ENCODE assay signal across 2 cellular contexts in genomic region chr12:27780612-27781408, GRCh38.
A peak's percentile ranks its signal among the peaks of the same experiment; 100 is the strongest.
TF ChIP-seq lines count a peak whose summit lies in the region.

No MANE protein-coding gene starts in this region.

TF ChIP-seq in SK-N-SH treated with all-trans-retinoic acid at 6 μM for 48 hours, 23 proteins besides CTCF, POLR2A, EP300 and RAD21 (continued from another document):
- TF ChIP-seq, protein P1, sequence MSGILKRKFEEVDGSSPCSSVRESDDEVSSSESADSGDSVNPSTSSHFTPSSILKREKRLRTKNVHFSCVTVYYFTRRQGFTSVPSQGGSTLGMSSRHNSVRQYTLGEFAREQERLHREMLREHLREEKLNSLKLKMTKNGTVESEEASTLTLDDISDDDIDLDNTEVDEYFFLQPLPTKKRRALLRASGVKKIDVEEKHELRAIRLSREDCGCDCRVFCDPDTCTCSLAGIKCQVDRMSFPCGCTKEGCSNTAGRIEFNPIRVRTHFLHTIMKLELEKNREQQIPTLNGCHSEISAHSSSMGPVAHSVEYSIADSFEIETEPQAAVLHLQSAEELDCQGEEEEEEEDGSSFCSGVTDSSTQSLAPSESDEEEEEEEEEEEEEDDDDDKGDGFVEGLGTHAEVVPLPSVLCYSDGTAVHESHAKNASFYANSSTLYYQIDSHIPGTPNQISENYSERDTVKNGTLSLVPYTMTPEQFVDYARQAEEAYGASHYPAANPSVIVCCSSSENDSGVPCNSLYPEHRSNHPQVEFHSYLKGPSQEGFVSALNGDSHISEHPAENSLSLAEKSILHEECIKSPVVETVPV (CRISPR knock-in tag; IDR thresholded peaks at IDR 0.05), result no peak
- TF ChIP-seq PATZ1 (CRISPR knock-in tag; IDR thresholded peaks at IDR 0.05; ENCODE audit: borderline replicate concordance), result no peak
- TF ChIP-seq BACH2 (CRISPR knock-in tag; IDR thresholded peaks at IDR 0.05; ENCODE audit: borderline replicate concordance), result no peak
- no peak for TF ChIP-seq ZC3H10 (CRISPR knock-in tag; IDR thresholded peaks at IDR 0.05)
- TF ChIP-seq ZNF565 (CRISPR knock-in tag; conservative IDR thresholded peaks at IDR 0.05; ENCODE audit: low read depth), result no peak
- no peak for TF ChIP-seq ISL1 (CRISPR knock-in tag; IDR thresholded peaks at IDR 0.05)
- TF ChIP-seq, protein P2, sequence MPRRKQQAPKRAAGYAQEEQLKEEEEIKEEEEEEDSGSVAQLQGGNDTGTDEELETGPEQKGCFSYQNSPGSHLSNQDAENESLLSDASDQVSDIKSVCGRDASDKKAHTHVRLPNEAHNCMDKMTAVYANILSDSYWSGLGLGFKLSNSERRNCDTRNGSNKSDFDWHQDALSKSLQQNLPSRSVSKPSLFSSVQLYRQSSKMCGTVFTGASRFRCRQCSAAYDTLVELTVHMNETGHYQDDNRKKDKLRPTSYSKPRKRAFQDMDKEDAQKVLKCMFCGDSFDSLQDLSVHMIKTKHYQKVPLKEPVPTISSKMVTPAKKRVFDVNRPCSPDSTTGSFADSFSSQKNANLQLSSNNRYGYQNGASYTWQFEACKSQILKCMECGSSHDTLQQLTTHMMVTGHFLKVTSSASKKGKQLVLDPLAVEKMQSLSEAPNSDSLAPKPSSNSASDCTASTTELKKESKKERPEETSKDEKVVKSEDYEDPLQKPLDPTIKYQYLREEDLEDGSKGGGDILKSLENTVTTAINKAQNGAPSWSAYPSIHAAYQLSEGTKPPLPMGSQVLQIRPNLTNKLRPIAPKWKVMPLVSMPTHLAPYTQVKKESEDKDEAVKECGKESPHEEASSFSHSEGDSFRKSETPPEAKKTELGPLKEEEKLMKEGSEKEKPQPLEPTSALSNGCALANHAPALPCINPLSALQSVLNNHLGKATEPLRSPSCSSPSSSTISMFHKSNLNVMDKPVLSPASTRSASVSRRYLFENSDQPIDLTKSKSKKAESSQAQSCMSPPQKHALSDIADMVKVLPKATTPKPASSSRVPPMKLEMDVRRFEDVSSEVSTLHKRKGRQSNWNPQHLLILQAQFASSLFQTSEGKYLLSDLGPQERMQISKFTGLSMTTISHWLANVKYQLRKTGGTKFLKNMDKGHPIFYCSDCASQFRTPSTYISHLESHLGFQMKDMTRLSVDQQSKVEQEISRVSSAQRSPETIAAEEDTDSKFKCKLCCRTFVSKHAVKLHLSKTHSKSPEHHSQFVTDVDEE (CRISPR knock-in tag; IDR thresholded peaks at IDR 0.05), result no peak

TF ChIP-seq in HepG2, 621 proteins besides CTCF, POLR2A, EP300 and RAD21 (continues in another document):
- TF ChIP-seq, protein P3, sequence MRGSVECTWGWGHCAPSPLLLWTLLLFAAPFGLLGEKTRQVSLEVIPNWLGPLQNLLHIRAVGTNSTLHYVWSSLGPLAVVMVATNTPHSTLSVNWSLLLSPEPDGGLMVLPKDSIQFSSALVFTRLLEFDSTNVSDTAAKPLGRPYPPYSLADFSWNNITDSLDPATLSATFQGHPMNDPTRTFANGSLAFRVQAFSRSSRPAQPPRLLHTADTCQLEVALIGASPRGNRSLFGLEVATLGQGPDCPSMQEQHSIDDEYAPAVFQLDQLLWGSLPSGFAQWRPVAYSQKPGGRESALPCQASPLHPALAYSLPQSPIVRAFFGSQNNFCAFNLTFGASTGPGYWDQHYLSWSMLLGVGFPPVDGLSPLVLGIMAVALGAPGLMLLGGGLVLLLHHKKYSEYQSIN (CRISPR knock-in tag; IDR thresholded peaks at IDR 0.05; ENCODE audit: borderline replicate concordance), result no peak
- TF ChIP-seq ZC3H13 (CRISPR knock-in tag; IDR thresholded peaks at IDR 0.05), result peak; percentile 62; the same call in 1 of the 2 replicates
- TF ChIP-seq PAXIP1 (CRISPR knock-in tag; conservative IDR thresholded peaks at IDR 0.05), result no peak
- TF ChIP-seq, protein P4, sequence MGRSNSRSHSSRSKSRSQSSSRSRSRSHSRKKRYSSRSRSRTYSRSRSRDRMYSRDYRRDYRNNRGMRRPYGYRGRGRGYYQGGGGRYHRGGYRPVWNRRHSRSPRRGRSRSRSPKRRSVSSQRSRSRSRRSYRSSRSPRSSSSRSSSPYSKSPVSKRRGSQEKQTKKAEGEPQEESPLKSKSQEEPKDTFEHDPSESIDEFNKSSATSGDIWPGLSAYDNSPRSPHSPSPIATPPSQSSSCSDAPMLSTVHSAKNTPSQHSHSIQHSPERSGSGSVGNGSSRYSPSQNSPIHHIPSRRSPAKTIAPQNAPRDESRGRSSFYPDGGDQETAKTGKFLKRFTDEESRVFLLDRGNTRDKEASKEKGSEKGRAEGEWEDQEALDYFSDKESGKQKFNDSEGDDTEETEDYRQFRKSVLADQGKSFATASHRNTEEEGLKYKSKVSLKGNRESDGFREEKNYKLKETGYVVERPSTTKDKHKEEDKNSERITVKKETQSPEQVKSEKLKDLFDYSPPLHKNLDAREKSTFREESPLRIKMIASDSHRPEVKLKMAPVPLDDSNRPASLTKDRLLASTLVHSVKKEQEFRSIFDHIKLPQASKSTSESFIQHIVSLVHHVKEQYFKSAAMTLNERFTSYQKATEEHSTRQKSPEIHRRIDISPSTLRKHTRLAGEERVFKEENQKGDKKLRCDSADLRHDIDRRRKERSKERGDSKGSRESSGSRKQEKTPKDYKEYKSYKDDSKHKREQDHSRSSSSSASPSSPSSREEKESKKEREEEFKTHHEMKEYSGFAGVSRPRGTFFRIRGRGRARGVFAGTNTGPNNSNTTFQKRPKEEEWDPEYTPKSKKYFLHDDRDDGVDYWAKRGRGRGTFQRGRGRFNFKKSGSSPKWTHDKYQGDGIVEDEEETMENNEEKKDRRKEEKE (IDR thresholded peaks at IDR 0.05), result no peak
- TF ChIP-seq PHF8 (CRISPR knock-in tag; IDR thresholded peaks at IDR 0.05), result peak; percentile 24; the same call in 1 of the 2 replicates
- TF ChIP-seq POLR2AphosphoS5 (IDR thresholded peaks at IDR 0.05; ENCODE audit: low read depth, low read length), result no peak
- no peak for TF ChIP-seq RORA (CRISPR knock-in tag; IDR thresholded peaks at IDR 0.05)
- no peak for TF ChIP-seq ZNF557 (CRISPR knock-in tag; IDR thresholded peaks at IDR 0.05)
- TF ChIP-seq TFDP1 (CRISPR knock-in tag; IDR thresholded peaks at IDR 0.05; ENCODE audit: borderline replicate concordance), result 0 out of 2 replicates have a peak, but pooled peaks have one; percentile 5
- 0 out of 2 replicates have a peak, but pooled peaks have one; percentile 4 for TF ChIP-seq ETV6 (CRISPR knock-in tag; conservative IDR thresholded peaks at IDR 0.05)
- TF ChIP-seq, protein P5, sequence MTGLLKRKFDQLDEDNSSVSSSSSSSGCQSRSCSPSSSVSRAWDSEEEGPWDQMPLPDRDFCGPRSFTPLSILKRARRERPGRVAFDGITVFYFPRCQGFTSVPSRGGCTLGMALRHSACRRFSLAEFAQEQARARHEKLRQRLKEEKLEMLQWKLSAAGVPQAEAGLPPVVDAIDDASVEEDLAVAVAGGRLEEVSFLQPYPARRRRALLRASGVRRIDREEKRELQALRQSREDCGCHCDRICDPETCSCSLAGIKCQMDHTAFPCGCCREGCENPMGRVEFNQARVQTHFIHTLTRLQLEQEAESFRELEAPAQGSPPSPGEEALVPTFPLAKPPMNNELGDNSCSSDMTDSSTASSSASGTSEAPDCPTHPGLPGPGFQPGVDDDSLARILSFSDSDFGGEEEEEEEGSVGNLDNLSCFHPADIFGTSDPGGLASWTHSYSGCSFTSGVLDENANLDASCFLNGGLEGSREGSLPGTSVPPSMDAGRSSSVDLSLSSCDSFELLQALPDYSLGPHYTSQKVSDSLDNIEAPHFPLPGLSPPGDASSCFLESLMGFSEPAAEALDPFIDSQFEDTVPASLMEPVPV (CRISPR knock-in tag; IDR thresholded peaks at IDR 0.05), result no peak
- TF ChIP-seq GATAD2A (CRISPR knock-in tag; IDR thresholded peaks at IDR 0.05), result no peak
- TF ChIP-seq ZNF704 (CRISPR knock-in tag; IDR thresholded peaks at IDR 0.05; ENCODE audit: borderline replicate concordance), result peak; percentile 21; the same call in 1 of the 2 replicates
- TF ChIP-seq MXD4 (CRISPR knock-in tag; IDR thresholded peaks at IDR 0.05), result 0 out of 2 replicates have a peak, but pooled peaks have one; percentile 13
- TF ChIP-seq POLR2G (IDR thresholded peaks at IDR 0.05; ENCODE audit: low read depth, low read length), result no peak
- TF ChIP-seq NBN (conservative IDR thresholded peaks at IDR 0.05), result no peak
- TF ChIP-seq ZBTB7A (CRISPR knock-in tag; IDR thresholded peaks at IDR 0.05), result no peak
- TF ChIP-seq ZC3H4 (CRISPR knock-in tag; IDR thresholded peaks at IDR 0.05; ENCODE audit: borderline replicate concordance), result no peak
- TF ChIP-seq ZNF124 (CRISPR knock-in tag; IDR thresholded peaks at IDR 0.05), result 0 out of 2 replicates have a peak, but pooled peaks have one; percentile 35
- TF ChIP-seq ZNF432 (CRISPR knock-in tag; IDR thresholded peaks at IDR 0.05; ENCODE audit: borderline replicate concordance), result no peak
- 0 out of 2 replicates have a peak, but pooled peaks have one; percentile 32 for TF ChIP-seq SMAD1 (CRISPR knock-in tag; IDR thresholded peaks at IDR 0.05; ENCODE audit: borderline replicate concordance, low read depth)
- peak; percentile 39 for TF ChIP-seq KMT2A (CRISPR knock-in tag; IDR thresholded peaks at IDR 0.05)
- no peak for TF ChIP-seq HMGA1 (CRISPR knock-in tag; conservative IDR thresholded peaks at IDR 0.05)
- peak; percentile 17; the same call in 1 of the 2 replicates for TF ChIP-seq FOXO1 (CRISPR knock-in tag; IDR thresholded peaks at IDR 0.05)
- TF ChIP-seq, protein P6, sequence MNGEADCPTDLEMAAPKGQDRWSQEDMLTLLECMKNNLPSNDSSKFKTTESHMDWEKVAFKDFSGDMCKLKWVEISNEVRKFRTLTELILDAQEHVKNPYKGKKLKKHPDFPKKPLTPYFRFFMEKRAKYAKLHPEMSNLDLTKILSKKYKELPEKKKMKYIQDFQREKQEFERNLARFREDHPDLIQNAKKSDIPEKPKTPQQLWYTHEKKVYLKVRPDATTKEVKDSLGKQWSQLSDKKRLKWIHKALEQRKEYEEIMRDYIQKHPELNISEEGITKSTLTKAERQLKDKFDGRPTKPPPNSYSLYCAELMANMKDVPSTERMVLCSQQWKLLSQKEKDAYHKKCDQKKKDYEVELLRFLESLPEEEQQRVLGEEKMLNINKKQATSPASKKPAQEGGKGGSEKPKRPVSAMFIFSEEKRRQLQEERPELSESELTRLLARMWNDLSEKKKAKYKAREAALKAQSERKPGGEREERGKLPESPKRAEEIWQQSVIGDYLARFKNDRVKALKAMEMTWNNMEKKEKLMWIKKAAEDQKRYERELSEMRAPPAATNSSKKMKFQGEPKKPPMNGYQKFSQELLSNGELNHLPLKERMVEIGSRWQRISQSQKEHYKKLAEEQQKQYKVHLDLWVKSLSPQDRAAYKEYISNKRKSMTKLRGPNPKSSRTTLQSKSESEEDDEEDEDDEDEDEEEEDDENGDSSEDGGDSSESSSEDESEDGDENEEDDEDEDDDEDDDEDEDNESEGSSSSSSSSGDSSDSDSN (CRISPR knock-in tag; IDR thresholded peaks at IDR 0.05), result peak; percentile 69
- no peak for TF ChIP-seq KDM3A (CRISPR knock-in tag; IDR thresholded peaks at IDR 0.05; ENCODE audit: low read depth)
- peak; percentile 49; the same call in 1 of the 2 replicates for TF ChIP-seq ZNF788 (CRISPR knock-in tag; IDR thresholded peaks at IDR 0.05; ENCODE audit: borderline replicate concordance)
- TF ChIP-seq ZNF558 (CRISPR knock-in tag; IDR thresholded peaks at IDR 0.05; ENCODE audit: borderline replicate concordance), result 0 out of 2 replicates have a peak, but pooled peaks have one; percentile 37
